In the genomic region with DNA sequence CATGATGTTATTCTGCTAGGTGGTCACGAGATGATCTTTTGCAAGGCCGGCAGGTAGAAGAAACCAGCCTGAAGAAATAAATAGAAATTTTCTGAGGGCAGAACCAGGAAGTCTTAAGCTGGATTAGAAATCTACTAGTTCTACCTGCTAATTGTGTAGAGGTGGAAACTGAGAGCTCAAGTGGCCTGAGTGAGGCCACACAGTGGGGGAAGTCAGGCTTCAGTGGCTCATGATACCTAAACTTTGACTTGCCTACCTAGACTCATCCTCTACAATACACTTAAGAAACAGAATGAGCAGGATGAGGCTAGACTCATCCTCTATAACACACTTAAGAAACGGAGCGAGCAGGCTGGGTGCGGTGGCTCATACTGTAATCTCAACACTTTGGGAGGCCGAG, we compare ENCODE assay signal across 22 cellular contexts.
"Had no signal": no experiment of that assay in that cellular context is flagged by ENCODE, and none has a peak within 500 bp of the region (broad histone marks: within the 10 kb centered on the region; RNA-seq: fewer than 3 reads in every experiment).

No MANE protein-coding gene starts in this region.

- H3K27ac ChIP-seq: ascending aorta, gastroesophageal sphincter, heart left ventricle, thyroid gland had no signal

- H3K36me3 ChIP-seq: ascending aorta, gastroesophageal sphincter, heart left ventricle, spleen, thyroid gland had no signal

- H3K27me3 ChIP-seq: ascending aorta, gastroesophageal sphincter, spleen, thyroid gland had no signal

- ATAC-seq: activated CD4-positive, CD25-positive, alpha-beta regulatory T cell treated with anti-CD3 and anti-CD28 coated beads, Interleukin-2, amount 50 U/mL, for 24 hours; activated T-cell treated with anti-CD3 and anti-CD28 coated beads, Interleukin-2, amount 50 U/mL, for 72 hours; esophagus mucosa; gastroesophageal sphincter; heart left ventricle; left lobe of liver had no signal

- H3K4me3 Mint-ChIP-seq: activated T-cell treated with anti-CD3 and anti-CD28 coated beads, Interleukin-2, amount 50 U/mL, for 72 hours; nephron progenitor cell; stimulated activated naive B cell treated with anti-CD40 and anti-IgM and Interleukin-4, amounts not matched to agents 10 μg/mL and 1 μg/mL and 100 μg/mL, for 72 hours had no signal

- H3K27ac Mint-ChIP-seq: activated T-cell treated with anti-CD3 and anti-CD28 coated beads, Interleukin-2, amount 50 U/mL, for 72 hours; nephron progenitor cell; stimulated activated naive B cell treated with anti-CD40 and anti-IgM and Interleukin-4, amounts not matched to agents 10 μg/mL and 1 μg/mL and 100 μg/mL, for 72 hours had no signal

- H3K27me3 Mint-ChIP-seq: stimulated activated naive B cell treated with anti-CD40 and anti-IgM and Interleukin-4, amounts not matched to agents 10 μg/mL and 1 μg/mL and 100 μg/mL, for 72 hours had no signal

- H3K9me3 Mint-ChIP-seq: activated T-cell treated with anti-CD3 and anti-CD28 coated beads, Interleukin-2, amount 50 U/mL, for 72 hours had no signal

- H3K4me1 ChIP-seq: ascending aorta, gastroesophageal sphincter, heart left ventricle, spleen, thyroid gland had no signal

- H3K4me3 ChIP-seq: ascending aorta, gastroesophageal sphincter, heart left ventricle, lung, spleen, thyroid gland had no signal

- H3K9me3 ChIP-seq: ascending aorta, gastroesophageal sphincter, heart left ventricle, thyroid gland had no signal

- DNase-seq: activated CD8-positive, alpha-beta memory T cell treated with anti-CD3 and anti-CD28 coated beads for 24 hours; activated CD8-positive, alpha-beta memory T cell treated with anti-CD3 and anti-CD28 coated beads, Interleukin-2, amount 50 U/mL, for 48 hours; activated effector memory CD4-positive, alpha-beta T cell treated with anti-CD3 and anti-CD28 coated beads, Interleukin-2, amount 50 U/mL, for 16 hours; activated naive CD4-positive, alpha-beta T cell treated with anti-CD3 and anti-CD28 coated beads, Interleukin-2, amount 50 U/mL, for 16 hours; activated T-cell treated with anti-CD3 and anti-CD28 coated beads, Interleukin-2, amount 50 U/mL, for 72 hours; effector CD8-positive, alpha-beta T cell; heart left ventricle; kidney; midbrain; nephron progenitor cell; occipital lobe; retina; spleen; stimulated activated CD4-positive, alpha-beta T cell treated with anti-CD3 and anti-CD28 coated beads, Interleukin-4, amount 100 ng/mL, for 4 hours; stimulated activated naive B cell treated with anti-CD40 and anti-IgM and Interleukin-4, amounts not matched to agents 10 μg/mL and 1 μg/mL and 100 μg/mL, for 72 hours; thyroid gland had no signal
